In the genomic region with DNA sequence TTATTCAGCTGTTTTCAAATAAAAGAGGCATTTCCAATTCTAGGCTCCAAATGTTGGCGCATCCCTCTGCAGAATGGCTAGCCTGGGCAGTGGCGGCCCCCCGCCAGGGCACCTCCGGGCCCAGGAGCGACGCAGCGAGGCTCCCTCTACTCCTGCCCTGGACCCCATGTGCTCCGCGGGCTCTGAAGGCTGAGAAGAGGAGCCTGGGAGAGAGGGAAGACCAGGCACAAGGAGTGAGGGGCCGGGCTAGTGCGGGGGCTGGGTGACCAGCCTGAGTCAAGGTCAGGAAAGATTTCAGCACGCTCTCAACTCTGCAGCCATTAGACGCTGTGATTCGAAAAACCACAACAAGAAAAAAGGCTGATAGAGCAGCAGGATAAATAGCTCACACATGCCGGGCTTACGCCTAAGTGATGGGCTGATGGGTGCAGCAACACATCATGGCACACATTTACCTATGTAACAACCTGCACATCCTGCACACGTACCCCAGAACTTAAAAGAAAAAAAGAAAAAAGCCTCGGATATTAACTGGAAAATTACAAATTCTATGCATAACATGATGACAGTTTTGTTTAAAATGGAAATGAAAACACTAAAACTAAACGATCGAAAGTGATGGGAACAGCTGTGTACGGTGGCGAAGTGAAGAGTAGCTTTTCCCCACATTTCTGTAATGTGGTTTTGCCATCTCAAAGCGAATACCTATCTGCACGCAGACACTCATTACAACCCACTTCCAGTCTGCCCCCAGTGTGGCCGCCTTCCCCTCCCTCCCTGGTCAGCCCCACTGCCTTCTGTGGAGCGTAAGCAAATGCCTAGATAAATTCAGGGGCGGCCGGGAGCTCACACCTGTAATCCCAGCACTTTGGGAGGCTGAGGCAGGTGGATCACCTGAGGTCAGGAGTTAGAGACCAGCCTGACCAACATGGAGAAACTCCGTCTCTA, we compare ENCODE assay signal across 9 cellular contexts. TPM values are rescaled to one million over a fixed set of nuclear protein-coding genes. Genes with fewer than 3 reads are reported as not detected.
DNase-seq lines count a peak whose midpoint lies in the region; ATAC-seq and TF ChIP-seq lines count a peak whose summit lies in the region.
"Had no signal": no experiment of that assay in that cellular context is flagged by ENCODE, and none has a peak within 500 bp of the region (broad histone marks: within the 10 kb centered on the region; RNA-seq: fewer than 3 reads in every experiment).

No MANE protein-coding gene starts in this region.

- H3K4me3 Mint-ChIP-seq in immature natural killer cell = peak overlapping the region; percentile 34 to 50 (median 49)
- no peak overlapping the region for H3K4me3 Mint-ChIP-seq in Calu3 (ENCODE audit: low read depth, unreplicated experiment)
- H3K4me3 Mint-ChIP-seq in neural progenitor cell = no peak overlapping the region

- no peaks in the 10 kb centered on the region for H3K9me3 ChIP-seq in neural progenitor cell (ENCODE audit: low read depth)

- H3K36me3 Mint-ChIP-seq in activated naive CD4-positive, alpha-beta T cell treated with anti-CD3 and anti-CD28 coated beads, Interleukin-2, amount 50 U/mL, for 72 hours = peaks cover 0 to 4% of the 10 kb centered on the region in 2 donors
- peaks cover 0 to 5% (median 0%) of the 10 kb centered on the region in 3 donors for H3K36me3 Mint-ChIP-seq in immature natural killer cell
- H3K36me3 Mint-ChIP-seq in Calu3 (ENCODE audit: insufficient read depth, unreplicated experiment) = peaks cover 13% of the 10 kb centered on the region
- peaks cover 4% of the 10 kb centered on the region for H3K36me3 Mint-ChIP-seq in neural progenitor cell

- H3K4me1 ChIP-seq in neural progenitor cell = no peaks in the 10 kb centered on the region

- H3K27me3 Mint-ChIP-seq in immature natural killer cell (ENCODE audit: low read depth in 3 of 3) (peaks cover 0 to 6% (median 0%) of the 10 kb centered on the region in 3 donors), Calu3 (ENCODE audit: unreplicated experiment) (no peaks in the 10 kb centered on the region), neural progenitor cell (ENCODE audit: insufficient read depth, low read depth) (peaks cover 5% of the 10 kb centered on the region)

- H4K20me1 ChIP-seq in neural progenitor cell (ENCODE audit: low read depth) = peaks cover 8% of the 10 kb centered on the region

- H3K79me2 ChIP-seq in neural progenitor cell (ENCODE audit: low read depth) = peaks cover 17% of the 10 kb centered on the region

- no peak for TF ChIP-seq CTCF in Calu3 (IDR thresholded peaks at IDR 0.05; ENCODE audit: unreplicated experiment)
- no peak for TF ChIP-seq CTCF in neural progenitor cell (IDR thresholded peaks at IDR 0.05)

- H3K4me2 ChIP-seq in neural progenitor cell = no peak overlapping the region

- H3K4me3 ChIP-seq in H7 (ENCODE audit: insufficient read depth, low read depth, low read length) (no peak overlapping the region), neural progenitor cell (no peak overlapping the region)

- no TSS peak for BruUV-seq in Calu3 (replicated peaks; lab: Mats Ljungman, UMichigan)

- H3K27me3 ChIP-seq in H7 (ENCODE audit: control insufficient read depth, insufficient read depth, low read length) (no peaks in the 10 kb centered on the region), neural progenitor cell (no peaks in the 10 kb centered on the region)

- intact Hi-C loops in Calu3 (cut with micrococcal nuclease; ENCODE audit: unreplicated experiment) = no loop called here

- ATAC-seq in activated naive CD4-positive, alpha-beta T cell treated with anti-CD3 and anti-CD28 coated beads, Interleukin-2, amount 50 U/mL, for 72 hours = peak; percentile 93 to 94
- ATAC-seq in HG02970 (IDR thresholded peaks at IDR 0.05; ENCODE audit: low FRiP score, unreplicated experiment) = no peak

- H3K9ac ChIP-seq in neural progenitor cell = no peak overlapping the region

- H3K27ac Mint-ChIP-seq in activated naive CD4-positive, alpha-beta T cell treated with anti-CD3 and anti-CD28 coated beads, Interleukin-2, amount 50 U/mL, for 72 hours = peak overlapping the region; percentile 7 to 78
- H3K27ac Mint-ChIP-seq in immature natural killer cell (peak overlapping the region in 4 of 6 donors; percentile 11 to 21 (median 12)), Calu3 (ENCODE audit: unreplicated experiment) (no peak overlapping the region), neural progenitor cell (no peak overlapping the region)

- H3K36me3 ChIP-seq in H7 (replicated peaks; ENCODE audit: control insufficient read depth, insufficient read depth, low read length) (no peaks in the 10 kb centered on the region; the same call in 1 of the 2 replicates), neural progenitor cell (no peaks in the 10 kb centered on the region)

- no peaks in the 10 kb centered on the region for H3F3A ChIP-seq in neural progenitor cell (ENCODE audit: low read depth)

- DNase-seq in H7 (peak; percentile 78), immature natural killer cell (peak in 1 of 3 donors; percentile 13), Calu3 (no peak), HK-2 (ENCODE audit: unreplicated experiment) (no peak), neural progenitor cell (ENCODE audit: low spot score) (no peak)
- peak in 1 of 2 donors; percentile 57 for DNase-seq in activated naive CD4-positive, alpha-beta T cell treated with anti-CD3 and anti-CD28 coated beads, Interleukin-2, amount 50 U/mL, for 72 hours (ENCODE audit: low spot score in 2 of 2)
- peak; percentile 22 for DNase-seq in stimulated activated CD4-positive, alpha-beta T cell treated with anti-CD3 and anti-CD28 coated beads, Interleukin-4, amount 100 ng/mL, for 1 hour
- DNase-seq: SW 1271 had no signal

- H3K9me3 Mint-ChIP-seq in activated naive CD4-positive, alpha-beta T cell treated with anti-CD3 and anti-CD28 coated beads, Interleukin-2, amount 50 U/mL, for 72 hours = no peaks in the 10 kb centered on the region
- H3K9me3 Mint-ChIP-seq in immature natural killer cell (no peaks in the 10 kb centered on the region), Calu3 (ENCODE audit: low read depth, unreplicated experiment) (no peaks in the 10 kb centered on the region), neural progenitor cell (no peaks in the 10 kb centered on the region)

- H2AFZ ChIP-seq in neural progenitor cell (replicated peaks) = no peak overlapping the region

- H3K4me1 Mint-ChIP-seq in immature natural killer cell = peaks cover 21 to 28% of the 10 kb centered on the region in 2 donors
- no peaks in the 10 kb centered on the region for H3K4me1 Mint-ChIP-seq in Calu3 (ENCODE audit: low read depth, unreplicated experiment)
- peaks cover 13% of the 10 kb centered on the region for H3K4me1 Mint-ChIP-seq in neural progenitor cell

- CTCF ChIA-PET in Calu3 (lab: Charles Lee) = no interaction called here

- no peak overlapping the region for H3K27ac ChIP-seq in neural progenitor cell

RNA-seq across cellular contexts. Expression of gene MAP1LC3B, which starts 44.4 kb away (rescaled TPM):
- 15.8 and 20.1 TPM in 2 replicates for total RNA-seq in H7 (2014; rRNA removed; shearing (Covaris generic))
- total RNA-seq in activated naive CD4-positive, alpha-beta T cell treated with anti-CD3 and anti-CD28 coated beads, Interleukin-2, amount 50 U/mL, for 72 hours = 10 to 100 TPM; 64.7 to 83.4 TPM
- 100 to 1,000 TPM; 175 to 297 (median 190) TPM for polyA plus RNA-seq in immature natural killer cell
- 70.3 and 71.5 TPM in 2 replicates for total RNA-seq in Calu3 (2022)
- total RNA-seq in neural progenitor cell (ENCODE audit: low replicate concordance) = 32.5 and 39.1 TPM in 2 replicates

RNA-seq across cellular contexts. Expression of gene FBXO31, which starts 52.9 kb away (rescaled TPM):
- 24.4 and 27.6 TPM in 2 replicates for total RNA-seq in H7 (2014; rRNA removed; shearing (Covaris generic))
- total RNA-seq in activated naive CD4-positive, alpha-beta T cell treated with anti-CD3 and anti-CD28 coated beads, Interleukin-2, amount 50 U/mL, for 72 hours = 10 to 100 TPM; 25.3 to 36.0 TPM
- 10 to 100 TPM; 13.0 to 24.8 (median 14.9) TPM for polyA plus RNA-seq in immature natural killer cell
- total RNA-seq in Calu3 (2022) (40.4 and 43.7 TPM in 2 replicates), neural progenitor cell (ENCODE audit: low replicate concordance) (5.8 and 19.8 TPM in 2 replicates)

RNA-seq across cellular contexts. Expression of gene ZCCHC14, which starts 56.3 kb away (rescaled TPM):
- total RNA-seq in H7 (2014; rRNA removed; shearing (Covaris generic)) = 12.2 and 13.3 TPM in 2 replicates
- 10 to 100 TPM in 1 of 2 donors, 1 to 10 TPM in 1; 5.6 to 17.9 TPM for total RNA-seq in activated naive CD4-positive, alpha-beta T cell treated with anti-CD3 and anti-CD28 coated beads, Interleukin-2, amount 50 U/mL, for 72 hours
- under 1 TPM in 2 of 3 donors, not detected in 1; 0.17 to 0.48 TPM for polyA plus RNA-seq in immature natural killer cell
- total RNA-seq in Calu3 (2022) = 41.3 and 45.4 TPM in 2 replicates
- 10.3 and 11.7 TPM in 2 replicates for total RNA-seq in neural progenitor cell (ENCODE audit: low replicate concordance)

Comparison
In these comparisons a context has a peak if more than half of its experiments do, and no peak if none do; other contexts are left out.
1. DNase-seq: peak in H7 (single experiment) and stimulated activated CD4-positive, alpha-beta T cell treated with anti-CD3 and anti-CD28 coated beads, Interleukin-4, amount 100 ng/mL, for 1 hour (single experiment); none in Calu3 (single experiment), HK-2 (single experiment) and neural progenitor cell (single experiment).
2. H3K27ac Mint-ChIP-seq: peak in activated naive CD4-positive, alpha-beta T cell treated with anti-CD3 and anti-CD28 coated beads, Interleukin-2, amount 50 U/mL, for 72 hours (2 of 2) and immature natural killer cell (4 of 6); none in Calu3 (single experiment) and neural progenitor cell (single experiment).
3. H3K4me3 Mint-ChIP-seq: peak in immature natural killer cell (5 of 5); none in Calu3 (single experiment) and neural progenitor cell (single experiment).